Comparison of ENCODE assay signal across 13 cellular contexts in the genomic region with DNA sequence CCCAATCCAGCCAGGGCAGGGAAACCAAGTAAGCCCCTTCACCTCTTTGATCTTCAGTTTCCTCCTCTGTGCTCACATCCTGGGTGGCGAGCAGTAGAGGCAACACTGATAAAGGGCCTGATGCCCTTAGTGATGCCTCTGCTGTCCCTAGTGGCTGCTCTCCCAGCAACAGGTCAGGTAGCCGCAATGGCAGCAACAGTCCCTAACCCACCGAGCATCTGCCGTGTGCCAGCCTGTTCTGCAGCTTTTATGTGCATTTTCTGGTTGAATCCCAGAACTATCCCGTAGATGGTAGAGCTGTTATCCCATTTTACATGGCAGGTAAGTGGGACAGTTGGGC. TPM values are rescaled to one million over a fixed set of nuclear protein-coding genes. Genes with fewer than 3 reads are reported as not detected.
DNase-seq lines count a peak whose midpoint lies in the region; ATAC-seq and TF ChIP-seq lines count a peak whose summit lies in the region.
"Had no signal": no experiment of that assay in that cellular context is flagged by ENCODE, and none has a peak within 500 bp of the region (broad histone marks: within the 10 kb centered on the region; RNA-seq: fewer than 3 reads in every experiment).

No MANE protein-coding gene starts in this region.

- no peaks in the 10 kb centered on the region for H3K9me3 ChIP-seq in Loucy (ENCODE audit: insufficient read depth, low read depth, low read length)
- no peaks in the 10 kb centered on the region for H3K9me3 ChIP-seq in neutrophil
- H3K9me3 ChIP-seq in left ventricle myocardium inferior (replicated peaks): no peaks in the 10 kb centered on the region
- H3K9me3 ChIP-seq in prostate gland: no peaks in the 10 kb centered on the region
- H3K9me3 ChIP-seq: ascending aorta, sigmoid colon, stomach had no signal

- TF ChIP-seq CTCF in Loucy (conservative IDR thresholded peaks at IDR 0.05; ENCODE audit: low read length) (peak; percentile 62), brain microvascular endothelial cell (IDR thresholded peaks at IDR 0.05; ENCODE audit: low read depth, low read length, missing control alignments) (peak; percentile 66), neutrophil (IDR thresholded peaks at IDR 0.05) (peak; percentile 15), left ventricle myocardium inferior (IDR thresholded peaks at IDR 0.05; ENCODE audit: borderline replicate concordance) (no peak), prostate gland (IDR thresholded peaks at IDR 0.05) (no peak)

- no peak for ATAC-seq in GM18868 (IDR thresholded peaks at IDR 0.05; ENCODE audit: unreplicated experiment)

- peaks cover 22% of the 10 kb centered on the region for H3K79me2 ChIP-seq in Loucy (ENCODE audit: insufficient read depth, low read length)

- H3F3A ChIP-seq in Loucy (ENCODE audit: low read depth): no peaks in the 10 kb centered on the region

- H2AFZ ChIP-seq in Loucy (ENCODE audit: low read length): no peak overlapping the region

- no peak overlapping the region for H3K4me2 ChIP-seq in Loucy (ENCODE audit: low read depth, low read length, poor library complexity, severe bottlenecking)

- DNase-seq in SIG-M5 treated with dmso at 0.1 percent for 504 hours (lab: John Stamatoyannopoulos, UW; ENCODE audit: unreplicated experiment) (peak; percentile 10), SIG-M5 (lab: John Stamatoyannopoulos, UW) (no peak), brain microvascular endothelial cell (no peak), left ventricle myocardium inferior (no peak), prostate gland (ENCODE audit: low spot score) (no peak)
- DNase-seq: NCI-H1436, sigmoid colon, stomach, T-helper 9 cell had no signal

- no peak for TF ChIP-seq POLR2A in prostate gland (IDR thresholded peaks at IDR 0.05)

- H4K20me1 ChIP-seq in Loucy (ENCODE audit: insufficient read depth, low read length, poor library complexity, severe bottlenecking): peaks cover 11% of the 10 kb centered on the region

- no peaks in the 10 kb centered on the region for H3K9me2 ChIP-seq in Loucy (replicated peaks; ENCODE audit: low read depth, low read length)

- intact Hi-C loops in left ventricle myocardium inferior (cut with micrococcal nuclease) (loop anchor here (10.0 kb wide), 1 partner anchor 65 kb away; a partner anchor contains a TSS), prostate gland (cut with DNase I) (no loop called here)

- H3K27me3 ChIP-seq in Loucy (ENCODE audit: insufficient read depth, low read length, poor library complexity, severe bottlenecking) (no peaks in the 10 kb centered on the region), brain microvascular endothelial cell (replicated peaks) (no peaks in the 10 kb centered on the region), neutrophil (no peaks in the 10 kb centered on the region), left ventricle myocardium inferior (ENCODE audit: low read depth) (no peaks in the 10 kb centered on the region), prostate gland (replicated peaks; ENCODE audit: insufficient read depth) (no peaks in the 10 kb centered on the region)
- H3K27me3 ChIP-seq: ascending aorta, sigmoid colon, stomach had no signal

- peaks cover 24% of the 10 kb centered on the region; the same call in 1 of the 2 replicates for H3K36me3 ChIP-seq in Loucy (ENCODE audit: insufficient read depth, low read length)
- H3K36me3 ChIP-seq in brain microvascular endothelial cell (replicated peaks): peaks cover 72% of the 10 kb centered on the region
- peaks cover 75% of the 10 kb centered on the region for H3K36me3 ChIP-seq in neutrophil
- H3K36me3 ChIP-seq in left ventricle myocardium inferior: peaks cover 80% of the 10 kb centered on the region
- H3K36me3 ChIP-seq in prostate gland: peaks cover 16 to 17% of the 10 kb centered on the region in 2 donors

- no peak overlapping the region for H3K4me3 ChIP-seq in Loucy (ENCODE audit: low read length, poor library complexity, severe bottlenecking)
- H3K4me3 ChIP-seq in brain microvascular endothelial cell (ENCODE audit: low read depth, low read length): no peak overlapping the region
- H3K4me3 ChIP-seq in neutrophil (ENCODE audit: low read depth in 1 of 2, low read length in 1 of 2): no peak overlapping the region
- no peak overlapping the region for H3K4me3 ChIP-seq in left ventricle myocardium inferior
- H3K4me3 ChIP-seq in prostate gland: no peak overlapping the region
- H3K4me3 ChIP-seq: ascending aorta, sigmoid colon, stomach had no signal

- no peak overlapping the region for H3K9ac ChIP-seq in Loucy (ENCODE audit: low read depth, low read length, poor library complexity, severe bottlenecking)

- H3K4me1 ChIP-seq in Loucy (ENCODE audit: insufficient read depth, low read length, poor library complexity, severe bottlenecking): peaks cover 19% of the 10 kb centered on the region
- peaks cover 10 to 11% of the 10 kb centered on the region in 2 experiments for H3K4me1 ChIP-seq in neutrophil (ENCODE audit: control insufficient read depth in 1 of 2, insufficient read depth in 1 of 2, low read depth in 1 of 2, low read length in 1 of 2)
- peaks cover 20% of the 10 kb centered on the region for H3K4me1 ChIP-seq in left ventricle myocardium inferior
- peaks cover 6% of the 10 kb centered on the region for H3K4me1 ChIP-seq in prostate gland (replicated peaks)

- WGBS in prostate gland: 70% methylated on average over 5 of the region's 5 CpGs

- no peak overlapping the region for H3K27ac ChIP-seq in brain microvascular endothelial cell
- H3K27ac ChIP-seq in neutrophil: no peak overlapping the region
- H3K27ac ChIP-seq in left ventricle myocardium inferior (replicated peaks): no peak overlapping the region
- no peak overlapping the region for H3K27ac ChIP-seq in prostate gland
- H3K27ac ChIP-seq: ascending aorta, sigmoid colon, stomach had no signal

- in situ Hi-C loops in brain microvascular endothelial cell (cut with HindIII; ENCODE audit: low pct_ligation_motif_present, low sequenced_read_pairs): no loop called here

RNA-seq across cellular contexts. Expression of a gene that starts 5.2 kb away (rescaled TPM):
- 60.2 TPM for total RNA-seq in left ventricle myocardium inferior
- total RNA-seq in prostate gland: 100 to 1,000 TPM; 125 to 177 TPM

RNA-seq across cellular contexts. Expression of a gene that starts 28.0 kb away (rescaled TPM):
- total RNA-seq in left ventricle myocardium inferior: 80.3 TPM
- 100 to 1,000 TPM; 220 to 234 TPM for total RNA-seq in prostate gland

RNA-seq across cellular contexts. Expression of a gene that starts 31.3 kb away (rescaled TPM):
- 6,576 TPM for total RNA-seq in left ventricle myocardium inferior
- total RNA-seq in prostate gland: 1,000 to 10,000 TPM; 5,964 to 9,097 TPM

RNA-seq across cellular contexts. Expression of a gene that starts 40.1 kb away (rescaled TPM):
- total RNA-seq in left ventricle myocardium inferior (21.1 TPM), prostate gland (10 to 100 TPM; 72.8 to 98.1 TPM)

RNA-seq across cellular contexts. Expression of a gene that starts 42.2 kb away (rescaled TPM):
- 40.9 TPM for total RNA-seq in left ventricle myocardium inferior
- 10 to 100 TPM; 68.6 to 92.6 TPM for total RNA-seq in prostate gland

Comparison
In these comparisons a context has a peak if more than half of its experiments do, and no peak if none do; other contexts are left out.
1. CTCF ChIP-seq: peak in Loucy (single experiment), brain microvascular endothelial cell (single experiment) and neutrophil (single experiment); none in left ventricle myocardium inferior (single experiment) and prostate gland (0 of 4).